In the genomic region with DNA sequence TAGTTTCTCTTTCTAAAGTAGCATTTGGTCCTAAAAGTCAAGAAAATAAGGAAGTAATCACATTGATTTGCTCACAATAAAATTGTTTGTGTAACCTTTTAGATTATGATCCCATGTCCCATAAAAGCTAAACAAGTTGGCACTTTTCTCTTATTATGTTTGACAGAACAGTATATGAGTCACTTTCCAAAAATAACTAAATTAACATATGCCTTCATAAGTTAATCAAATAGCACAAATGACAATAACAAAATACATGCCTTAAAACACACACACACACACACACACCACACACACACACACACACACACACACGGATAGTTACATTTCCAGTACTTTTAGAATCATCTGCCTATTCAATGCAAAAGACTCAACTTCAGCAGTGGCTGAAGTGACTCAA, we compare ENCODE assay signal across 10 cellular contexts. TPM values are rescaled to one million over a fixed set of nuclear protein-coding genes. Genes with fewer than 3 reads are reported as not detected.
DNase-seq lines count a peak whose midpoint lies in the region; ATAC-seq and TF ChIP-seq lines count a peak whose summit lies in the region.
"Had no signal": no experiment of that assay in that cellular context is flagged by ENCODE, and none has a peak within 500 bp of the region (broad histone marks: within the 10 kb centered on the region; RNA-seq: fewer than 3 reads in every experiment).

No MANE protein-coding gene starts in this region.

- H3K9me3 ChIP-seq in heart left ventricle (no peaks in the 10 kb centered on the region), iPS-18a (ENCODE audit: control insufficient read depth, low read depth, low read length) (no peaks in the 10 kb centered on the region), transverse colon (no peaks in the 10 kb centered on the region), upper lobe of left lung (no peaks in the 10 kb centered on the region)

- H3K27me3 ChIP-seq in heart left ventricle = no peaks in the 10 kb centered on the region
- no peaks in the 10 kb centered on the region for H3K27me3 ChIP-seq in iPS-18a (ENCODE audit: control insufficient read depth, insufficient read depth, low read length)
- H3K27me3 ChIP-seq in transverse colon = no peaks in the 10 kb centered on the region
- no peaks in the 10 kb centered on the region for H3K27me3 ChIP-seq in upper lobe of left lung

- H3K27ac Mint-ChIP-seq in activated T-helper 1 cell treated with anti-CD3 and anti-CD28 coated beads, Interleukin-12 subunit alpha, Interleukin-12 subunit beta, Interleukin-2, Interleukin-4 antibody, amounts not matched to agents 30 ng/mL and 10 ng/mL and 1 ng/mL, durations not matched to agents 14 hours and 24 hours and 36 hours = peak overlapping the region; percentile 70

- TF ChIP-seq EP300 in transverse colon (IDR thresholded peaks at IDR 0.05; ENCODE audit: low read depth) = no peak
- TF ChIP-seq EP300 in upper lobe of left lung (IDR thresholded peaks at IDR 0.05) = no peak

- in situ Hi-C loops in transverse colon (cut with MboI; ENCODE audit: low pct_ligation_motif_present in 1 of 4, low pct_unique_long_range_greater_than_20kb in 1 of 4, low sequenced_read_pairs in 3 of 4) = loop anchor here in 1 of 4 donors (10.0 kb wide), 2 partner anchors 128 to 198 kb away; partner anchors contain the start of gene BRIP1

- H3K9ac ChIP-seq in iPS-18a (ENCODE audit: low read length) = no peak overlapping the region

- H3K36me3 Mint-ChIP-seq in activated T-helper 1 cell treated with anti-CD3 and anti-CD28 coated beads, Interleukin-12 subunit alpha, Interleukin-12 subunit beta, Interleukin-2, Interleukin-4 antibody, amounts not matched to agents 30 ng/mL and 10 ng/mL and 1 ng/mL, durations not matched to agents 14 hours and 24 hours and 36 hours (ENCODE audit: low read depth) = peaks cover 28% of the 10 kb centered on the region

- no peaks in the 10 kb centered on the region for H3K9me3 Mint-ChIP-seq in activated T-helper 1 cell treated with anti-CD3 and anti-CD28 coated beads, Interleukin-12 subunit alpha, Interleukin-12 subunit beta, Interleukin-2, Interleukin-4 antibody, amounts not matched to agents 30 ng/mL and 10 ng/mL and 1 ng/mL, durations not matched to agents 14 hours and 24 hours and 36 hours

- H3K4me3 ChIP-seq in heart left ventricle = peak overlapping the region in 9 of 12 donors; percentile 79 to 98 (median 96)
- H3K4me3 ChIP-seq in iPS-18a (ENCODE audit: low read length) = peak overlapping the region; percentile 93
- H3K4me3 ChIP-seq in transverse colon = peak overlapping the region in 2 of 4 donors; percentile 95 to 99
- H3K4me3 ChIP-seq in upper lobe of left lung = peak overlapping the region in 2 of 4 donors; percentile 90 to 91

- TF ChIP-seq CTCF in heart left ventricle (IDR thresholded peaks at IDR 0.05) = no peak
- no peak for TF ChIP-seq CTCF in transverse colon (IDR thresholded peaks at IDR 0.05)
- TF ChIP-seq CTCF in upper lobe of left lung (IDR thresholded peaks at IDR 0.05) = no peak

- H3K4me1 Mint-ChIP-seq in activated T-helper 1 cell treated with anti-CD3 and anti-CD28 coated beads, Interleukin-12 subunit alpha, Interleukin-12 subunit beta, Interleukin-2, Interleukin-4 antibody, amounts not matched to agents 30 ng/mL and 10 ng/mL and 1 ng/mL, durations not matched to agents 14 hours and 24 hours and 36 hours (ENCODE audit: low read depth) = peaks cover 57% of the 10 kb centered on the region

- H3K4me3 Mint-ChIP-seq in activated T-helper 1 cell treated with anti-CD3 and anti-CD28 coated beads, Interleukin-12 subunit alpha, Interleukin-12 subunit beta, Interleukin-2, Interleukin-4 antibody, amounts not matched to agents 30 ng/mL and 10 ng/mL and 1 ng/mL, durations not matched to agents 14 hours and 24 hours and 36 hours = peak overlapping the region; percentile 99

- H3K4me1 ChIP-seq in heart left ventricle (peaks cover 17 to 65% (median 47%) of the 10 kb centered on the region in 12 donors), iPS-18a (ENCODE audit: control insufficient read depth, low read depth, low read length) (peaks cover 19% of the 10 kb centered on the region), transverse colon (peaks cover 8 to 67% (median 45%) of the 10 kb centered on the region in 4 donors), upper lobe of left lung (peaks cover 32 to 58% (median 44%) of the 10 kb centered on the region in 4 donors)

- H3K27ac ChIP-seq in heart left ventricle (peak overlapping the region in 4 of 12 donors; percentile 4 to 100 (median 26)), iPS-18a (ENCODE audit: low read length) (no peak overlapping the region), transverse colon (peak overlapping the region in 3 of 4 donors; percentile 7 to 99 (median 42)), upper lobe of left lung (peak overlapping the region in 1 of 4 donors; percentile 98)

- no peak for DNase-seq in heart left ventricle
- DNase-seq in Right ventricle myocardium inferior (ENCODE audit: missing footprints) = no peak
- DNase-seq in activated T-helper 1 cell treated with anti-CD3 and anti-CD28 coated beads, Interleukin-12 subunit alpha, Interleukin-12 subunit beta, Interleukin-2, Interleukin-4 antibody, amounts not matched to agents 30 ng/mL and 10 ng/mL and 1 ng/mL, durations not matched to agents 14 hours and 24 hours and 36 hours (ENCODE audit: low spot score) = no peak
- no peak for DNase-seq in transverse colon
- no peak for DNase-seq in upper lobe of left lung
- DNase-seq: DMS79, NCI-H526 had no signal

- intact Hi-C loops in heart left ventricle (cut with DNase I) = loop anchor here in 5 of 10 donors (10.0 kb wide), 1 partner anchor 648 kb away; no protein-coding TSS in a partner anchor
- intact Hi-C loops in Right ventricle myocardium inferior (cut with DNase I) = no loop called here
- intact Hi-C loops in activated T-helper 1 cell treated with anti-CD3 and anti-CD28 coated beads, Interleukin-12 subunit alpha, Interleukin-12 subunit beta, Interleukin-2, Interleukin-4 antibody, amounts not matched to agents 30 ng/mL and 10 ng/mL and 1 ng/mL, durations not matched to agents 14 hours and 24 hours and 36 hours (cut with micrococcal nuclease) = loop anchor here (10.0 kb wide), 3 partner anchors 362 to 1682 kb away; partner anchors contain the start of genes BCAS3, METTL2A and STRADA
- intact Hi-C loops in transverse colon (cut with DNase I; ENCODE audit: low total_unique reads) = no loop called here

- no peak for ATAC-seq in heart left ventricle
- ATAC-seq in Right ventricle myocardium inferior = no peak
- ATAC-seq in GM21576 (IDR thresholded peaks at IDR 0.05; ENCODE audit: unreplicated experiment) = no peak
- no peak for ATAC-seq in HG03457 (IDR thresholded peaks at IDR 0.05; ENCODE audit: unreplicated experiment)
- no peak for ATAC-seq in upper lobe of left lung (ENCODE audit: low FRiP score in 2 of 2)

- 0 to 14% (median 9%) methylated on average over 1 of the region's 1 CpG for WGBS in heart left ventricle, 4 donors
- 8 to 11% methylated on average over 1 of the region's 1 CpG for WGBS in transverse colon (ENCODE audit: low coverage in 1 of 2), 2 donors
- WGBS in upper lobe of left lung, 2 donors = 5 to 26% methylated on average over 1 of the region's 1 CpG

- no peak for TF ChIP-seq POLR2A in heart left ventricle (IDR thresholded peaks at IDR 0.05)
- TF ChIP-seq POLR2A in transverse colon (IDR thresholded peaks at IDR 0.05) = no peak
- no peak for TF ChIP-seq POLR2A in upper lobe of left lung (IDR thresholded peaks at IDR 0.05)

- H3K36me3 ChIP-seq in heart left ventricle (peaks cover 0 to 38% (median 20%) of the 10 kb centered on the region in 9 donors), iPS-18a (ENCODE audit: control insufficient read depth, low read depth, low read length) (peaks cover 32% of the 10 kb centered on the region), transverse colon (peaks cover 0 to 8% (median 0%) of the 10 kb centered on the region in 4 donors), upper lobe of left lung (peaks cover 0 to 24% (median 5%) of the 10 kb centered on the region in 4 donors)

- no peaks in the 10 kb centered on the region for H3K27me3 Mint-ChIP-seq in activated T-helper 1 cell treated with anti-CD3 and anti-CD28 coated beads, Interleukin-12 subunit alpha, Interleukin-12 subunit beta, Interleukin-2, Interleukin-4 antibody, amounts not matched to agents 30 ng/mL and 10 ng/mL and 1 ng/mL, durations not matched to agents 14 hours and 24 hours and 36 hours (ENCODE audit: insufficient read depth)

RNA-seq across cellular contexts. Expression of gene MED13, which starts 2.8 kb away (rescaled TPM):
- total RNA-seq in heart left ventricle (10 to 100 TPM; 23.3 to 59.1 (median 40.2) TPM), Right ventricle myocardium inferior (28.3 TPM), transverse colon (100 to 1,000 TPM in 3 of 4 donors, 10 to 100 TPM in 1; 75.0 to 131 (median 105) TPM), upper lobe of left lung (100 to 1,000 TPM in 2 of 6 donors, 10 to 100 TPM in 4; 52.7 to 109 (median 71.3) TPM)
- 1 to 10 TPM; 5.6 to 9.8 TPM for polyA plus RNA-seq in heart left ventricle
- 68.0 and 69.2 TPM in 2 replicates for total RNA-seq in activated T-helper 1 cell treated with anti-CD3 and anti-CD28 coated beads, Interleukin-12 subunit alpha, Interleukin-12 subunit beta, Interleukin-2, Interleukin-4 antibody, amounts not matched to agents 30 ng/mL and 10 ng/mL and 1 ng/mL, durations not matched to agents 14 hours and 24 hours and 36 hours
